Comparison of ENCODE assay signal across 27 cellular contexts in genomic region chr1:176216031-176216430, GRCh38.
"Had no signal": no experiment of that assay in that cellular context is flagged by ENCODE, and none has a peak within 500 bp of the region (broad histone marks: within the 10 kb centered on the region; RNA-seq: fewer than 3 reads in every experiment).

No MANE protein-coding gene starts in this region.

- FAIRE-seq: urothelium cell line had no signal

- H3K27me3 ChIP-seq: stomach, suprapubic skin, testis, thyroid gland, tibial artery, tibial nerve, transverse colon, upper lobe of left lung, upper lobe of right lung, uterus, vagina had no signal

- H3K36me3 ChIP-seq: stomach, suprapubic skin, thoracic aorta, thyroid gland, tibial artery, transverse colon, upper lobe of left lung, upper lobe of right lung, uterus, vagina had no signal

- H3K27ac ChIP-seq: stomach, suprapubic skin, testis, thoracic aorta, thyroid gland, tibial artery, tibial nerve, transverse colon, upper lobe of left lung, upper lobe of right lung, uterus, vagina had no signal

- H3K9me3 ChIP-seq: stomach, suprapubic skin, testis, thoracic aorta, thyroid gland, tibial artery, tibial nerve, transverse colon, upper lobe of left lung, upper lobe of right lung, uterus, vagina had no signal

- DNase-seq: stimulated activated CD4-positive, alpha-beta T cell treated with anti-CD3 and anti-CD28 coated beads, Interleukin-2, amount 100 ng/mL, for 48 hours; stimulated activated CD4-positive, alpha-beta T cell treated with anti-CD3 and anti-CD28 coated beads, Interleukin-4, amount 100 ng/mL, for 1 hour; stimulated activated CD4-positive, alpha-beta T cell treated with anti-CD3 and anti-CD28 coated beads, Interleukin-4, amount 100 ng/mL, for 24 hours; stimulated activated CD4-positive, alpha-beta T cell treated with anti-CD3 and anti-CD28 coated beads, Interleukin-4, amount 100 ng/mL, for 4 hours; stimulated activated CD8-positive, alpha-beta memory T cell treated with anti-CD3 and anti-CD28 coated beads, Interleukin-4, amount 100 ng/mL, for 48 hours; stimulated activated naive B cell treated with anti-CD40 and anti-IgM and Interleukin-4, amounts not matched to agents 10 μg/mL and 1 μg/mL and 100 μg/mL, for 72 hours; stimulated activated naive CD4-positive, alpha-beta T cell; stimulated activated naive CD4-positive, alpha-beta T cell treated with Interleukin-2 at 50 U/mL for 16 hours; stimulated activated naive CD8-positive, alpha-beta T cell treated with anti-CD3 and anti-CD28 coated beads, Interleukin-15, amount 100 ng/mL, for 72 hours; stimulated activated naive CD8-positive, alpha-beta T cell treated with anti-CD3 and anti-CD28 coated beads, Interleukin-15, Interleukin-2, amounts not matched to agents 100 U/mL and 50 U/mL, for 24 hours; stomach; substantia nigra; testis; thyroid gland; tibial artery; transverse colon; trophoblast cell; upper lobe of left lung; upper lobe of right lung; uterus had no signal

- H3K4me1 ChIP-seq: suprapubic skin, testis, thyroid gland, tibial artery, tibial nerve, upper lobe of left lung, upper lobe of right lung, uterus, vagina had no signal

- H3K4me3 ChIP-seq: stomach, suprapubic skin, testis, thoracic aorta, thyroid gland, tibial artery, tibial nerve, transverse colon, upper lobe of left lung, upper lobe of right lung, uterus, vagina had no signal

- ATAC-seq: stimulated activated effector memory CD8-positive, alpha-beta T cell treated with anti-CD3 and anti-CD28 coated beads, Interleukin-12 subunit alpha, Interleukin-12 subunit beta, amount 100 ng/mL, for 72 hours; stimulated activated memory B cell treated with anti-CD40 and anti-IgM and Interleukin-4, amounts not matched to agents 10 μg/mL and 1 μg/mL and 100 μg/mL, for 72 hours; stimulated activated naive B cell treated with anti-CD40 and anti-IgM and Interleukin-4, amounts not matched to agents 10 μg/mL and 1 μg/mL and 100 μg/mL, for 72 hours; stimulated activated naive CD8-positive, alpha-beta T cell treated with anti-CD3 and anti-CD28 coated beads, Interleukin-15, amount 100 ng/mL, for 72 hours; stimulated activated naive CD8-positive, alpha-beta T cell treated with anti-CD3 and anti-CD28 coated beads, Interleukin-15, Interleukin-2, amounts not matched to agents 100 U/mL and 50 U/mL, for 24 hours; upper lobe of right lung had no signal
